In the genomic region with DNA sequence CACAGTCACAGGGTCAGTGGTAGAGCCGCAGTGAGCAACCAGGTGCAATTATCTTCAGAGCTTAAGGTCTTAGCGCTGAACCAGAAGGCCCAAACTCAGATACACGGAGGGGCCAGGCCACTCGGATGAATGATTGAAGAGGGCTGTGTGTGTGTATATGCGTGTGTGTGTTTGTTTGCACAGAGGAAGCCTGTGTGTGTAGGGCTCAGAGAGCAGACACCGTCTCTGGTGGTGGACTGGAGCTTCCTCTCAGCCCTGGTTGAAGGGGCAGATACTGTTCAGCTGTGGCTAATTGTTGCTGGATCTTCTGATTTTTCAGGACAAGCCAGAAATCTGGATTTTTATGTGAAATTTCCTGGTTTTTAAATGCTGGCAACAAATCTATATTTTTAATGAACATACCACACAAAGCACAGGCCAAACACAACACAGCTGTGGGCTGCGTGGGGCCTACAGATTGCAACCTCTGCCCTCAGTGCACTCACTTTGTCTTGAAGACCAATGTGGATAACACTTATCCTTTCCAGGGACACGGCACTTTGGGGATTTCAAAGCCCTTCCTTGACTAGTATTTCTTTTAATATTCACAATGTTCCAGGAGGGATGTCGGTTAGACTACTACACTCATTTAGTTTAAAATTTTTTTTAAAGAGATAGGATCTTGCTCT, we compare ENCODE assay signal across 1 cellular context.
TF ChIP-seq lines count a peak whose summit lies in the region.

No MANE protein-coding gene starts in this region.

TF ChIP-seq in GM23338, 12 proteins besides CTCF, POLR2A, EP300 and RAD21 (continued from another document):
- TF ChIP-seq, protein P1, sequence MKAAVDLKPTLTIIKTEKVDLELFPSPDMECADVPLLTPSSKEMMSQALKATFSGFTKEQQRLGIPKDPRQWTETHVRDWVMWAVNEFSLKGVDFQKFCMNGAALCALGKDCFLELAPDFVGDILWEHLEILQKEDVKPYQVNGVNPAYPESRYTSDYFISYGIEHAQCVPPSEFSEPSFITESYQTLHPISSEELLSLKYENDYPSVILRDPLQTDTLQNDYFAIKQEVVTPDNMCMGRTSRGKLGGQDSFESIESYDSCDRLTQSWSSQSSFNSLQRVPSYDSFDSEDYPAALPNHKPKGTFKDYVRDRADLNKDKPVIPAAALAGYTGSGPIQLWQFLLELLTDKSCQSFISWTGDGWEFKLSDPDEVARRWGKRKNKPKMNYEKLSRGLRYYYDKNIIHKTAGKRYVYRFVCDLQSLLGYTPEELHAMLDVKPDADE (IDR thresholded peaks at IDR 0.05) = no peak
- no peak for TF ChIP-seq EZH2phosphoT487 (IDR thresholded peaks at IDR 0.05; ENCODE audit: unreplicated experiment)
- TF ChIP-seq, protein P2, sequence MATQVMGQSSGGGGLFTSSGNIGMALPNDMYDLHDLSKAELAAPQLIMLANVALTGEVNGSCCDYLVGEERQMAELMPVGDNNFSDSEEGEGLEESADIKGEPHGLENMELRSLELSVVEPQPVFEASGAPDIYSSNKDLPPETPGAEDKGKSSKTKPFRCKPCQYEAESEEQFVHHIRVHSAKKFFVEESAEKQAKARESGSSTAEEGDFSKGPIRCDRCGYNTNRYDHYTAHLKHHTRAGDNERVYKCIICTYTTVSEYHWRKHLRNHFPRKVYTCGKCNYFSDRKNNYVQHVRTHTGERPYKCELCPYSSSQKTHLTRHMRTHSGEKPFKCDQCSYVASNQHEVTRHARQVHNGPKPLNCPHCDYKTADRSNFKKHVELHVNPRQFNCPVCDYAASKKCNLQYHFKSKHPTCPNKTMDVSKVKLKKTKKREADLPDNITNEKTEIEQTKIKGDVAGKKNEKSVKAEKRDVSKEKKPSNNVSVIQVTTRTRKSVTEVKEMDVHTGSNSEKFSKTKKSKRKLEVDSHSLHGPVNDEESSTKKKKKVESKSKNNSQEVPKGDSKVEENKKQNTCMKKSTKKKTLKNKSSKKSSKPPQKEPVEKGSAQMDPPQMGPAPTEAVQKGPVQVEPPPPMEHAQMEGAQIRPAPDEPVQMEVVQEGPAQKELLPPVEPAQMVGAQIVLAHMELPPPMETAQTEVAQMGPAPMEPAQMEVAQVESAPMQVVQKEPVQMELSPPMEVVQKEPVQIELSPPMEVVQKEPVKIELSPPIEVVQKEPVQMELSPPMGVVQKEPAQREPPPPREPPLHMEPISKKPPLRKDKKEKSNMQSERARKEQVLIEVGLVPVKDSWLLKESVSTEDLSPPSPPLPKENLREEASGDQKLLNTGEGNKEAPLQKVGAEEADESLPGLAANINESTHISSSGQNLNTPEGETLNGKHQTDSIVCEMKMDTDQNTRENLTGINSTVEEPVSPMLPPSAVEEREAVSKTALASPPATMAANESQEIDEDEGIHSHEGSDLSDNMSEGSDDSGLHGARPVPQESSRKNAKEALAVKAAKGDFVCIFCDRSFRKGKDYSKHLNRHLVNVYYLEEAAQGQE (IDR thresholded peaks at IDR 0.05; ENCODE audit: unreplicated experiment) = no peak
- no peak for TF ChIP-seq STAT1 (IDR thresholded peaks at IDR 0.05; ENCODE audit: unreplicated experiment)
- no peak for TF ChIP-seq NANOG (IDR thresholded peaks at IDR 0.05; ENCODE audit: borderline replicate concordance)
- TF ChIP-seq ZNF331 (CRISPR knock-in tag; IDR thresholded peaks at IDR 0.05; ENCODE audit: low read depth) = no peak
